In the genomic region with DNA sequence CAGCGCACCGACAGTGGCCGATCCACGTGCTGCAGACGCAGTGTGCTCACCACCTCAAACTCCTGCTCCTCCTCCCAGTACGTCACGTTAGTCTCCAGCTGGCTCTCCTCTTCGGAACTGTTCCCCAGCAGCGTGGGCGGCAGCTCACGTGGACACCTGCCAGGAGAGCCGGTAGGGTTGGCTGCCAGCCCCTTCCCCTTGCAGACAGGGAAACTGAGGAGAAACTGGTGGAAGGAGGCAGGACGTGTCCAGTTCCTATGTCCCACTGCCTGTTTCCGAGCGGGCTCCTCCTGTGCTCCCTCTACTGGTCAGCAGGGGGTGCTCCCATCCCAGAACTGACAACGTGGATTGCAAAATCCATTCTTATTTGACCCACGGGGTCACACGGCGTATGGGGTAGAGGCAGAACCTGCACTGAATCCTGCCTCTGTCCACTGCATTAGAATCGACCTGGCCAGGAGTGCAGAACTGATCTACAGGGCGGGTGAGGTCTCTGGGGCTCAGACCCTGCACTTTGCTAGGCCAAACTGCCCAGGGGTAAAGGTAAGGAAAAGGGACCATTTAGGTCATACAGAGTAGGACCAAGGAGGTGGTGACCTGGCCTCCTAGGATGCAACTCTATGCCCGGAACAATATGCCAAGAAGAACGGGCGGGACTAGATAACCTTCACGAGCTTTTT, we compare ENCODE assay signal across 1 cellular context.
A peak's percentile ranks its signal among the peaks of the same experiment; 100 is the strongest.
TF ChIP-seq lines count a peak whose summit lies in the region.

No MANE protein-coding gene starts in this region.

TF ChIP-seq in HepG2, 621 proteins besides CTCF, POLR2A, EP300 and RAD21 (continued from another document):
- TF ChIP-seq, protein P1, sequence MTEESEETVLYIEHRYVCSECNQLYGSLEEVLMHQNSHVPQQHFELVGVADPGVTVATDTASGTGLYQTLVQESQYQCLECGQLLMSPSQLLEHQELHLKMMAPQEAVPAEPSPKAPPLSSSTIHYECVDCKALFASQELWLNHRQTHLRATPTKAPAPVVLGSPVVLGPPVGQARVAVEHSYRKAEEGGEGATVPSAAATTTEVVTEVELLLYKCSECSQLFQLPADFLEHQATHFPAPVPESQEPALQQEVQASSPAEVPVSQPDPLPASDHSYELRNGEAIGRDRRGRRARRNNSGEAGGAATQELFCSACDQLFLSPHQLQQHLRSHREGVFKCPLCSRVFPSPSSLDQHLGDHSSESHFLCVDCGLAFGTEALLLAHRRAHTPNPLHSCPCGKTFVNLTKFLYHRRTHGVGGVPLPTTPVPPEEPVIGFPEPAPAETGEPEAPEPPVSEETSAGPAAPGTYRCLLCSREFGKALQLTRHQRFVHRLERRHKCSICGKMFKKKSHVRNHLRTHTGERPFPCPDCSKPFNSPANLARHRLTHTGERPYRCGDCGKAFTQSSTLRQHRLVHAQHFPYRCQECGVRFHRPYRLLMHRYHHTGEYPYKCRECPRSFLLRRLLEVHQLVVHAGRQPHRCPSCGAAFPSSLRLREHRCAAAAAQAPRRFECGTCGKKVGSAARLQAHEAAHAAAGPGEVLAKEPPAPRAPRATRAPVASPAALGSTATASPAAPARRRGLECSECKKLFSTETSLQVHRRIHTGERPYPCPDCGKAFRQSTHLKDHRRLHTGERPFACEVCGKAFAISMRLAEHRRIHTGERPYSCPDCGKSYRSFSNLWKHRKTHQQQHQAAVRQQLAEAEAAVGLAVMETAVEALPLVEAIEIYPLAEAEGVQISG (CRISPR knock-in tag; IDR thresholded peaks at IDR 0.05), result peak; percentile 65
- no peak for TF ChIP-seq KLF15 (CRISPR knock-in tag; IDR thresholded peaks at IDR 0.05; ENCODE audit: borderline replicate concordance)
- TF ChIP-seq, protein P2, sequence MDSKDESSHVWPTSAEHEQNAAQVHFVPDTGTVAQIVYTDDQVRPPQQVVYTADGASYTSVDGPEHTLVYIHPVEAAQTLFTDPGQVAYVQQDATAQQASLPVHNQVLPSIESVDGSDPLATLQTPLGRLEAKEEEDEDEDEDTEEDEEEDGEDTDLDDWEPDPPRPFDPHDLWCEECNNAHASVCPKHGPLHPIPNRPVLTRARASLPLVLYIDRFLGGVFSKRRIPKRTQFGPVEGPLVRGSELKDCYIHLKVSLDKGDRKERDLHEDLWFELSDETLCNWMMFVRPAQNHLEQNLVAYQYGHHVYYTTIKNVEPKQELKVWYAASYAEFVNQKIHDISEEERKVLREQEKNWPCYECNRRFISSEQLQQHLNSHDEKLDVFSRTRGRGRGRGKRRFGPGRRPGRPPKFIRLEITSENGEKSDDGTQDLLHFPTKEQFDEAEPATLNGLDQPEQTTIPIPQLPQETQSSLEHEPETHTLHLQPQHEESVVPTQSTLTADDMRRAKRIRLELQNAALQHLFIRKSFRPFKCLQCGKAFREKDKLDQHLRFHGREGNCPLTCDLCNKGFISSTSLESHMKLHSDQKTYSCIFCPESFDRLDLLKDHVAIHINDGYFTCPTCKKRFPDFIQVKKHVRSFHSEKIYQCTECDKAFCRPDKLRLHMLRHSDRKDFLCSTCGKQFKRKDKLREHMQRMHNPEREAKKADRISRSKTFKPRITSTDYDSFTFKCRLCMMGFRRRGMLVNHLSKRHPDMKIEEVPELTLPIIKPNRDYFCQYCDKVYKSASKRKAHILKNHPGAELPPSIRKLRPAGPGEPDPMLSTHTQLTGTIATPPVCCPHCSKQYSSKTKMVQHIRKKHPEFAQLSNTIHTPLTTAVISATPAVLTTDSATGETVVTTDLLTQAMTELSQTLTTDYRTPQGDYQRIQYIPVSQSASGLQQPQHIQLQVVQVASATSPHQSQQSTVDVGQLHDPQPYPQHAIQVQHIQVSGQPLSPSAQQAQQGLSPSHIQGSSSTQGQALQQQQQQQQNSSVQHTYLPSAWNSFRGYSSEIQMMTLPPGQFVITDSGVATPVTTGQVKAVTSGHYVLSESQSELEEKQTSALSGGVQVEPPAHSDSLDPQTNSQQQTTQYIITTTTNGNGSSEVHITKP (CRISPR knock-in tag; IDR thresholded peaks at IDR 0.05; ENCODE audit: low read depth), result peak; percentile 45; the same call in 1 of the 2 replicates
- no peak for TF ChIP-seq GABPA (IDR thresholded peaks at IDR 0.05; ENCODE audit: low read depth, low read length)
- no peak for TF ChIP-seq GABPA (CRISPR knock-in tag; IDR thresholded peaks at IDR 0.05; ENCODE audit: low read depth)
- TF ChIP-seq, protein P3, sequence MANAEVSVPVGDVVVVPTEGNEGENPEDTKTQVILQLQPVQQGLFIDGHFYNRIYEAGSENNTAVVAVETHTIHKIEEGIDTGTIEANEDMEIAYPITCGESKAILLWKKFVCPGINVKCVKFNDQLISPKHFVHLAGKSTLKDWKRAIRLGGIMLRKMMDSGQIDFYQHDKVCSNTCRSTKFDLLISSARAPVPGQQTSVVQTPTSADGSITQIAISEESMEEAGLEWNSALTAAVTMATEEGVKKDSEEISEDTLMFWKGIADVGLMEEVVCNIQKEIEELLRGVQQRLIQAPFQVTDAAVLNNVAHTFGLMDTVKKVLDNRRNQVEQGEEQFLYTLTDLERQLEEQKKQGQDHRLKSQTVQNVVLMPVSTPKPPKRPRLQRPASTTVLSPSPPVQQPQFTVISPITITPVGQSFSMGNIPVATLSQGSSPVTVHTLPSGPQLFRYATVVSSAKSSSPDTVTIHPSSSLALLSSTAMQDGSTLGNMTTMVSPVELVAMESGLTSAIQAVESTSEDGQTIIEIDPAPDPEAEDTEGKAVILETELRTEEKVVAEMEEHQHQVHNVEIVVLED (CRISPR knock-in tag; IDR thresholded peaks at IDR 0.05; ENCODE audit: borderline replicate concordance), result no peak
- TF ChIP-seq, protein P4, sequence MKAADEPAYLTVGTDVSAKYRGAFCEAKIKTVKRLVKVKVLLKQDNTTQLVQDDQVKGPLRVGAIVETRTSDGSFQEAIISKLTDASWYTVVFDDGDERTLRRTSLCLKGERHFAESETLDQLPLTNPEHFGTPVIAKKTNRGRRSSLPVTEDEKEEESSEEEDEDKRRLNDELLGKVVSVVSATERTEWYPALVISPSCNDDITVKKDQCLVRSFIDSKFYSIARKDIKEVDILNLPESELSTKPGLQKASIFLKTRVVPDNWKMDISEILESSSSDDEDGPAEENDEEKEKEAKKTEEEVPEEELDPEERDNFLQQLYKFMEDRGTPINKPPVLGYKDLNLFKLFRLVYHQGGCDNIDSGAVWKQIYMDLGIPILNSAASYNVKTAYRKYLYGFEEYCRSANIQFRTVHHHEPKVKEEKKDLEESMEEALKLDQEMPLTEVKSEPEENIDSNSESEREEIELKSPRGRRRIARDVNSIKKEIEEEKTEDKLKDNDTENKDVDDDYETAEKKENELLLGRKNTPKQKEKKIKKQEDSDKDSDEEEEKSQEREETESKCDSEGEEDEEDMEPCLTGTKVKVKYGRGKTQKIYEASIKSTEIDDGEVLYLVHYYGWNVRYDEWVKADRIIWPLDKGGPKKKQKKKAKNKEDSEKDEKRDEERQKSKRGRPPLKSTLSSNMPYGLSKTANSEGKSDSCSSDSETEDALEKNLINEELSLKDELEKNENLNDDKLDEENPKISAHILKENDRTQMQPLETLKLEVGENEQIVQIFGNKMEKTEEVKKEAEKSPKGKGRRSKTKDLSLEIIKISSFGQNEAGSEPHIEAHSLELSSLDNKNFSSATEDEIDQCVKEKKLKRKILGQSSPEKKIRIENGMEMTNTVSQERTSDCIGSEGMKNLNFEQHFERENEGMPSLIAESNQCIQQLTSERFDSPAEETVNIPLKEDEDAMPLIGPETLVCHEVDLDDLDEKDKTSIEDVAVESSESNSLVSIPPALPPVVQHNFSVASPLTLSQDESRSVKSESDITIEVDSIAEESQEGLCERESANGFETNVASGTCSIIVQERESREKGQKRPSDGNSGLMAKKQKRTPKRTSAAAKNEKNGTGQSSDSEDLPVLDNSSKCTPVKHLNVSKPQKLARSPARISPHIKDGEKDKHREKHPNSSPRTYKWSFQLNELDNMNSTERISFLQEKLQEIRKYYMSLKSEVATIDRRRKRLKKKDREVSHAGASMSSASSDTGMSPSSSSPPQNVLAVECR (CRISPR knock-in tag; IDR thresholded peaks at IDR 0.05; ENCODE audit: borderline replicate concordance), result peak; percentile 26; the same call in 1 of the 2 replicates
- TF ChIP-seq ATM (IDR thresholded peaks at IDR 0.05; ENCODE audit: borderline replicate concordance), result no peak
- no peak; the same call in 1 of the 2 replicates for TF ChIP-seq ZBTB21 (CRISPR knock-in tag; IDR thresholded peaks at IDR 0.05)
- TF ChIP-seq ZNF30 (CRISPR knock-in tag; IDR thresholded peaks at IDR 0.05), result no peak
- TF ChIP-seq ZNF766 (CRISPR knock-in tag; IDR thresholded peaks at IDR 0.05; ENCODE audit: borderline replicate concordance), result no peak
- TF ChIP-seq, protein P5, sequence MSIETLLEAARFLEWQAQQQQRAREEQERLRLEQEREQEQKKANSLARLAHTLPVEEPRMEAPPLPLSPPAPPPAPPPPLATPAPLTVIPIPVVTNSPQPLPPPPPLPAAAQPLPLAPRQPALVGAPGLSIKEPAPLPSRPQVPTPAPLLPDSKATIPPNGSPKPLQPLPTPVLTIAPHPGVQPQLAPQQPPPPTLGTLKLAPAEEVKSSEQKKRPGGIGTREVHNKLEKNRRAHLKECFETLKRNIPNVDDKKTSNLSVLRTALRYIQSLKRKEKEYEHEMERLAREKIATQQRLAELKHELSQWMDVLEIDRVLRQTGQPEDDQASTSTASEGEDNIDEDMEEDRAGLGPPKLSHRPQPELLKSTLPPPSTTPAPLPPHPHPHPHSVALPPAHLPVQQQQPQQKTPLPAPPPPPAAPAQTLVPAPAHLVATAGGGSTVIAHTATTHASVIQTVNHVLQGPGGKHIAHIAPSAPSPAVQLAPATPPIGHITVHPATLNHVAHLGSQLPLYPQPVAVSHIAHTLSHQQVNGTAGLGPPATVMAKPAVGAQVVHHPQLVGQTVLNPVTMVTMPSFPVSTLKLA (IDR thresholded peaks at IDR 0.05), result no peak
- no peak for TF ChIP-seq ASH2L (IDR thresholded peaks at IDR 0.05; ENCODE audit: insufficient read length, low read depth, low read length)
- no peak for TF ChIP-seq ZNF552 (CRISPR knock-in tag; IDR thresholded peaks at IDR 0.05; ENCODE audit: borderline replicate concordance)
- TF ChIP-seq RORA (CRISPR knock-in tag; IDR thresholded peaks at IDR 0.05), result no peak
- TF ChIP-seq RXRA (CRISPR knock-in tag; IDR thresholded peaks at IDR 0.05), result peak; percentile 71
- peak; percentile 73; the same call in 1 of the 2 replicates for TF ChIP-seq MTA1 (CRISPR knock-in tag; IDR thresholded peaks at IDR 0.05; ENCODE audit: borderline replicate concordance)
- no peak for TF ChIP-seq ZNF180 (CRISPR knock-in tag; IDR thresholded peaks at IDR 0.05; ENCODE audit: borderline replicate concordance, low read depth)
- no peak for TF ChIP-seq SOX6 (IDR thresholded peaks at IDR 0.05)
- TF ChIP-seq SOX6 (CRISPR knock-in tag; IDR thresholded peaks at IDR 0.05), result peak; percentile 69
- no peak for TF ChIP-seq ZNF816 (CRISPR knock-in tag; IDR thresholded peaks at IDR 0.05; ENCODE audit: borderline replicate concordance)
- TF ChIP-seq ZNF34 (CRISPR knock-in tag; IDR thresholded peaks at IDR 0.05; ENCODE audit: borderline replicate concordance), result no peak
- TF ChIP-seq, protein P6, sequence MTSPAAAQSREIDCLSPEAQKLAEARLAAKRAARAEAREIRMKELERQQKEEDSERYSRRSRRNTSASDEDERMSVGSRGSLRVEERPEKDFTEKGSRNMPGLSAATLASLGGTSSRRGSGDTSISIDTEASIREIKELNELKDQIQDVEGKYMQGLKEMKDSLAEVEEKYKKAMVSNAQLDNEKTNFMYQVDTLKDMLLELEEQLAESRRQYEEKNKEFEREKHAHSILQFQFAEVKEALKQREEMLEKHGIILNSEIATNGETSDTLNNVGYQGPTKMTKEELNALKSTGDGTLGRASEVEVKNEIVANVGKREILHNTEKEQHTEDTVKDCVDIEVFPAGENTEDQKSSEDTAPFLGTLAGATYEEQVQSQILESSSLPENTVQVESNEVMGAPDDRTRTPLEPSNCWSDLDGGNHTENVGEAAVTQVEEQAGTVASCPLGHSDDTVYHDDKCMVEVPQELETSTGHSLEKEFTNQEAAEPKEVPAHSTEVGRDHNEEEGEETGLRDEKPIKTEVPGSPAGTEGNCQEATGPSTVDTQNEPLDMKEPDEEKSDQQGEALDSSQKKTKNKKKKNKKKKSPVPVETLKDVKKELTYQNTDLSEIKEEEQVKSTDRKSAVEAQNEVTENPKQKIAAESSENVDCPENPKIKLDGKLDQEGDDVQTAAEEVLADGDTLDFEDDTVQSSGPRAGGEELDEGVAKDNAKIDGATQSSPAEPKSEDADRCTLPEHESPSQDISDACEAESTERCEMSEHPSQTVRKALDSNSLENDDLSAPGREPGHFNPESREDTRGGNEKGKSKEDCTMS (CRISPR knock-in tag; conservative IDR thresholded peaks at IDR 0.05), result no peak
